ENCODE assay signal across 15 cellular contexts in genomic region chr2:109339519-109339991, GRCh38.
DNase-seq lines count a peak whose midpoint lies in the region; ATAC-seq lines count a peak whose summit lies in the region.
"Had no signal": no experiment of that assay in that cellular context is flagged by ENCODE, and none has a peak within 500 bp of the region (broad histone marks: within the 10 kb centered on the region; RNA-seq: fewer than 3 reads in every experiment).

No MANE protein-coding gene starts in this region.

- DNase-seq in GM04504 (ENCODE audit: low read depth), result peak; percentile 68
- peak; percentile 89 for DNase-seq in RPMI7951 (ENCODE audit: low read depth)
- DNase-seq in fibroblast of peridontal ligament (ENCODE audit: extremely low read depth), result peak; percentile 82
- no peak for DNase-seq in SKM-1 treated with dmso at 0.1 percent for 144 hours (lab: John Stamatoyannopoulos, UW; ENCODE audit: unreplicated experiment)
- DNase-seq in stimulated activated naive CD8-positive, alpha-beta T cell treated with anti-CD3 and anti-CD28 coated beads, Interleukin-15, Interleukin-2, amounts not matched to agents 100 U/mL and 50 U/mL, for 24 hours, result no peak
- no peak for DNase-seq in HAP-1 (ENCODE audit: low spot score in 2 of 2)
- DNase-seq: activated CD4-positive, alpha-beta T cell treated with anti-CD3 and anti-CD28 coated beads, Interleukin-2, amount 50 U/mL, for 48 hours; activated effector memory CD4-positive, alpha-beta T cell treated with Interleukin-2 at 50 U/mL for 16 hours; C1 segment of cervical spinal cord; central memory CD4-positive, alpha-beta T cell; stimulated activated CD4-positive, alpha-beta T cell treated with anti-CD3 and anti-CD28 coated beads, Interleukin-2, amount 100 ng/mL, for 48 hours; stimulated activated naive B cell treated with anti-CD40 and anti-IgM and Interleukin-4, amounts not matched to agents 10 μg/mL and 1 μg/mL and 100 μg/mL, for 72 hours had no signal

- H3K27me3 ChIP-seq in ACC112 (ENCODE audit: insufficient read depth, low read length) (no peaks in the 10 kb centered on the region), HAP-1 (ENCODE audit: low read depth) (no peaks in the 10 kb centered on the region; the same call in 1 of the 2 replicates)

- no peaks in the 10 kb centered on the region for H3K9me3 ChIP-seq in HAP-1

- in situ Hi-C loops in HAP-1 (cut with MboI; ENCODE audit: low sequenced_read_pairs), result no loop called here

- H3K36me3 ChIP-seq in ACC112 (ENCODE audit: insufficient read depth, low read length), result no peaks in the 10 kb centered on the region
- no peaks in the 10 kb centered on the region for H3K36me3 ChIP-seq in HAP-1 (replicated peaks)

- peaks cover 32% of the 10 kb centered on the region for H3K79me2 ChIP-seq in ACC112 (ENCODE audit: control insufficient read depth, insufficient read depth, low read length, unreplicated experiment)

- no peak for ATAC-seq in HG03139 (IDR thresholded peaks at IDR 0.05; ENCODE audit: unreplicated experiment)
- ATAC-seq in stimulated activated naive CD8-positive, alpha-beta T cell treated with anti-CD3 and anti-CD28 coated beads, Interleukin-15, Interleukin-2, amounts not matched to agents 100 U/mL and 50 U/mL, for 24 hours, result no peak
- ATAC-seq: stimulated activated naive B cell treated with anti-CD40 and anti-IgM and Interleukin-4, amounts not matched to agents 10 μg/mL and 1 μg/mL and 100 μg/mL, for 72 hours had no signal

- H3K4me1 ChIP-seq in ACC112 (ENCODE audit: control insufficient read depth, insufficient read depth, low read length, unreplicated experiment), result peaks cover 60% of the 10 kb centered on the region
- no peaks in the 10 kb centered on the region for H3K4me1 ChIP-seq in HAP-1

- peak overlapping the region; percentile 76 for H3K27ac ChIP-seq in ACC112 (ENCODE audit: low read depth, low read length)
- H3K27ac ChIP-seq: KMS-11 had no signal

- no peak overlapping the region for H2AFZ ChIP-seq in ACC112 (ENCODE audit: low read length, unreplicated experiment)

- H3K4me3 ChIP-seq in ACC112 (ENCODE audit: low read depth, low read length) (no peak overlapping the region), HAP-1 (no peak overlapping the region)

Comparison
In these comparisons a context has a peak if more than half of its experiments do, and no peak if none do; other contexts are left out.
1. DNase-seq: peak in GM04504 (single experiment), RPMI7951 (single experiment) and fibroblast of peridontal ligament (single experiment); none in SKM-1 treated with dmso at 0.1 percent for 144 hours (single experiment), stimulated activated naive CD8-positive, alpha-beta T cell treated with anti-CD3 and anti-CD28 coated beads, Interleukin-15, Interleukin-2, amounts not matched to agents 100 U/mL and 50 U/mL, for 24 hours (single experiment) and HAP-1 (0 of 2).